16 cellular contexts compared by ENCODE assay signal in the genomic region with DNA sequence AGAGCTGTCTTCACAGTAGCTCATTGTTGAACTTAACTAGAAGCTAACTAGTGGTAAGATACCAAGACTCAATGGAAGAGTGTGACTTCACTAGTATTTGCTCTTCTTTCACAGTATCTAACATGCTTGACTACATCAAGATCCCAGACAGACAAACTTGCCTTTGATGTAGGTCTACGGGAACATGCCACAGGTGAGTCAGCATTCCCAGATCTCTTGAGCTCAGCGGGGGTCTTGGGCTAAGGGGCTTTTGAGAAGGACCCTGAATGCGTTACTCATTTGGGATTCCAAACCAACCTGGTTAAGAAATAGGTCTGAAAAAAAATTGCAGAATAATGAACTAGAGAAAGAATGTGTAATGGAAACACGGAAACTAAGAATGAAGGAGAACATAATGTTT.
DNase-seq lines count a peak whose midpoint lies in the region; ATAC-seq and TF ChIP-seq lines count a peak whose summit lies in the region.
"Had no signal": no experiment of that assay in that cellular context is flagged by ENCODE, and none has a peak within 500 bp of the region (broad histone marks: within the 10 kb centered on the region; RNA-seq: fewer than 3 reads in every experiment).

No MANE protein-coding gene starts in this region.

- H3K79me2 ChIP-seq in GM23338 (replicated peaks; ENCODE audit: insufficient read depth), result no peaks in the 10 kb centered on the region
- H3K79me2 ChIP-seq in mesendoderm (ENCODE audit: control insufficient read depth, insufficient read depth, low read length), result no peaks in the 10 kb centered on the region

- no peak overlapping the region for H3K27ac ChIP-seq in GM23338 (ENCODE audit: low read depth)
- H3K27ac ChIP-seq in endodermal cell (ENCODE audit: low read depth, low read length), result no peak overlapping the region
- no peak overlapping the region for H3K27ac ChIP-seq in mesendoderm (ENCODE audit: low read depth, low read length)
- H3K27ac ChIP-seq: BLaER1 treated with 17β-estradiol and CSF1 and Interleukin-3, amounts not matched to agents 10 nM and 100 nM had no signal

- H3K27me3 ChIP-seq in GM23338 (ENCODE audit: insufficient read depth) (no peaks in the 10 kb centered on the region), endodermal cell (ENCODE audit: control insufficient read depth, insufficient read depth, low read length, poor library complexity, severe bottlenecking) (no peaks in the 10 kb centered on the region), mesendoderm (ENCODE audit: insufficient read depth, low read length, poor library complexity) (no peaks in the 10 kb centered on the region)
- H3K27me3 ChIP-seq: BLaER1 treated with 17β-estradiol and CSF1 and Interleukin-3, amounts not matched to agents 10 nM and 100 nM had no signal

- H3K27me3 Mint-ChIP-seq in GM23338 (ENCODE audit: insufficient read depth, low read depth, poor library complexity) (peaks cover 2% of the 10 kb centered on the region), endodermal cell (ENCODE audit: insufficient read depth) (no peaks in the 10 kb centered on the region)
- H3K27me3 Mint-ChIP-seq: IgD-negative memory B cell had no signal

- H3K4me2 ChIP-seq in GM23338 (no peak overlapping the region), mesendoderm (ENCODE audit: low read length) (no peak overlapping the region)
- H3K4me2 ChIP-seq: BLaER1 treated with 17β-estradiol and CSF1 and Interleukin-3, amounts not matched to agents 10 nM and 100 nM had no signal

- H3K79me1 ChIP-seq in mesendoderm (ENCODE audit: low read length), result no peaks in the 10 kb centered on the region

- H3K4me3 ChIP-seq in GM23338 (no peak overlapping the region), endodermal cell (ENCODE audit: low read length) (no peak overlapping the region), mesendoderm (ENCODE audit: low read length) (no peak overlapping the region)
- H3K4me3 ChIP-seq: BLaER1 treated with 17β-estradiol and CSF1 and Interleukin-3, amounts not matched to agents 10 nM and 100 nM had no signal

- 82 to 100% methylated on average over 1 to 4 of the region's 4 CpGs for WGBS in endodermal cell (ENCODE audit: insufficient coverage in 1 of 2, insufficient read length in 1 of 2), 2 experiments
- no CpG with 5 or more reads among the region's 4 CpGs for WGBS in mesendoderm (ENCODE audit: extremely low coverage, insufficient coverage, low lambda C conversion rate)

- no peak overlapping the region for H3K23ac ChIP-seq in mesendoderm (ENCODE audit: low read length)

- TF ChIP-seq CTCF in GM23338 (conservative IDR thresholded peaks at IDR 0.05; ENCODE audit: low read depth in 2 of 2) (no peak), endodermal cell (conservative IDR thresholded peaks at IDR 0.05) (no peak)

- H2BK120ac ChIP-seq in mesendoderm (ENCODE audit: low read depth, low read length), result no peak overlapping the region

- no peak overlapping the region for H2BK15ac ChIP-seq in mesendoderm (replicated peaks; ENCODE audit: low read depth)

- no peaks in the 10 kb centered on the region for H3K4me1 ChIP-seq in GM23338 (ENCODE audit: insufficient read depth)
- no peaks in the 10 kb centered on the region for H3K4me1 ChIP-seq in endodermal cell (ENCODE audit: control insufficient read depth, insufficient read depth, low read length)
- H3K4me1 ChIP-seq in mesendoderm (ENCODE audit: control insufficient read depth, low read depth, low read length), result no peaks in the 10 kb centered on the region

- no peak overlapping the region for H2BK5ac ChIP-seq in mesendoderm (ENCODE audit: low read length)

- no peak overlapping the region for H3K56ac ChIP-seq in mesendoderm (ENCODE audit: low read length)

- peaks cover 4% of the 10 kb centered on the region; the same call in 1 of the 2 replicates for H3K9me2 ChIP-seq in GM23338 (ENCODE audit: insufficient read depth)

- H3K9me3 Mint-ChIP-seq in GM23338, result no peaks in the 10 kb centered on the region
- H3K9me3 Mint-ChIP-seq in endodermal cell, result no peaks in the 10 kb centered on the region
- H3K9me3 Mint-ChIP-seq: CD8-positive, alpha-beta T cell; HFFc6 had no signal

- H3K36me3 ChIP-seq in GM23338 (ENCODE audit: insufficient read depth) (no peaks in the 10 kb centered on the region), endodermal cell (ENCODE audit: control insufficient read depth, insufficient read depth, low read length) (no peaks in the 10 kb centered on the region), mesendoderm (ENCODE audit: control insufficient read depth, insufficient read depth, low read length) (no peaks in the 10 kb centered on the region)
- H3K36me3 ChIP-seq: BLaER1 treated with 17β-estradiol and CSF1 and Interleukin-3, amounts not matched to agents 10 nM and 100 nM had no signal

- no peaks in the 10 kb centered on the region for H4K20me1 ChIP-seq in GM23338 (replicated peaks; ENCODE audit: insufficient read depth)
- H4K20me1 ChIP-seq: BLaER1 treated with 17β-estradiol and CSF1 and Interleukin-3, amounts not matched to agents 10 nM and 100 nM had no signal

- no peak for ATAC-seq in GM23338
- ATAC-seq in HG03139 (IDR thresholded peaks at IDR 0.05; ENCODE audit: unreplicated experiment), result no peak
- ATAC-seq: CD8-positive, alpha-beta T cell; HCT116; HepG2 had no signal

- no peak overlapping the region for H4K5ac ChIP-seq in mesendoderm (ENCODE audit: low read length)

- H3K4ac ChIP-seq in mesendoderm (ENCODE audit: low read depth, low read length), result no peak overlapping the region

- H2AK5ac ChIP-seq in mesendoderm (ENCODE audit: low read length), result no peak overlapping the region

- H3F3A ChIP-seq in GM23338 (replicated peaks; ENCODE audit: low read depth), result no peaks in the 10 kb centered on the region

- H3K27ac Mint-ChIP-seq in GM23338 (peak overlapping the region; percentile 85; the same call in 1 of the 2 replicates), endodermal cell (no peak overlapping the region)
- H3K27ac Mint-ChIP-seq: B cell; CD8-positive, alpha-beta T cell; HFFc6; IgD-negative memory B cell had no signal

- H3K4me3 Mint-ChIP-seq in GM23338, result no peak overlapping the region
- H3K4me3 Mint-ChIP-seq in endodermal cell, result no peak overlapping the region
- H3K4me3 Mint-ChIP-seq: B cell; CD8-positive, alpha-beta T cell; HFFc6; IgD-negative memory B cell had no signal

- H3K9ac ChIP-seq in endodermal cell (ENCODE audit: extremely low read depth, low read length, poor library complexity, severe bottlenecking) (no peak overlapping the region), mesendoderm (ENCODE audit: low read length) (no peak overlapping the region)
- H3K9ac ChIP-seq: BLaER1 treated with 17β-estradiol and CSF1 and Interleukin-3, amounts not matched to agents 10 nM and 100 nM had no signal

- H3K4me1 Mint-ChIP-seq in GM23338, result peaks cover 5% of the 10 kb centered on the region; the same call in 2 of the 3 replicates
- peaks cover 15% of the 10 kb centered on the region for H3K4me1 Mint-ChIP-seq in endodermal cell
- H3K4me1 Mint-ChIP-seq: B cell, IgD-negative memory B cell had no signal

- no peak overlapping the region for H2AFZ ChIP-seq in GM23338

- no peak overlapping the region for H3K18ac ChIP-seq in mesendoderm (ENCODE audit: low read length)

- H4K8ac ChIP-seq in mesendoderm (ENCODE audit: low read depth, low read length), result no peak overlapping the region

- H3K36me3 Mint-ChIP-seq in GM23338 (ENCODE audit: low read depth), result no peaks in the 10 kb centered on the region
- H3K36me3 Mint-ChIP-seq in endodermal cell (ENCODE audit: low read depth), result no peaks in the 10 kb centered on the region
- H3K36me3 Mint-ChIP-seq: CD8-positive, alpha-beta T cell; IgD-negative memory B cell had no signal

- no peaks in the 10 kb centered on the region for H3K9me3 ChIP-seq in endodermal cell (ENCODE audit: control insufficient read depth, low read length)
- H3K9me3 ChIP-seq: BLaER1 treated with 17β-estradiol and CSF1 and Interleukin-3, amounts not matched to agents 10 nM and 100 nM had no signal

- peak; percentile 26 for DNase-seq in GM23338 (ENCODE audit: low spot score)
- peak; percentile 74 for DNase-seq in endodermal cell
- peak; percentile 77 for DNase-seq in mesendoderm
- no peak for DNase-seq in ecto neural progenitor cell (ENCODE audit: low spot score)
- DNase-seq in NCI-H510A (lab: John Stamatoyannopoulos, UW), result no peak
- DNase-seq: Calu3; CD8-positive, alpha-beta T cell; DMS79 treated with DMSO at 0.1 percent for 48 hours; EL; HFFc6 had no signal

TF ChIP-seq in GM23338, 12 proteins besides CTCF, POLR2A, EP300 and RAD21 (continues in another document):
- TF ChIP-seq ZNF331 (CRISPR knock-in tag; IDR thresholded peaks at IDR 0.05; ENCODE audit: low read depth), result no peak

Comparison
In these comparisons a context has a peak if more than half of its experiments do, and no peak if none do; other contexts are left out.
1. DNase-seq: peak in GM23338 (single experiment), endodermal cell (single experiment) and mesendoderm (single experiment); none in ecto neural progenitor cell (single experiment) and NCI-H510A (single experiment).